8 cellular contexts compared by ENCODE assay signal in the genomic region with DNA sequence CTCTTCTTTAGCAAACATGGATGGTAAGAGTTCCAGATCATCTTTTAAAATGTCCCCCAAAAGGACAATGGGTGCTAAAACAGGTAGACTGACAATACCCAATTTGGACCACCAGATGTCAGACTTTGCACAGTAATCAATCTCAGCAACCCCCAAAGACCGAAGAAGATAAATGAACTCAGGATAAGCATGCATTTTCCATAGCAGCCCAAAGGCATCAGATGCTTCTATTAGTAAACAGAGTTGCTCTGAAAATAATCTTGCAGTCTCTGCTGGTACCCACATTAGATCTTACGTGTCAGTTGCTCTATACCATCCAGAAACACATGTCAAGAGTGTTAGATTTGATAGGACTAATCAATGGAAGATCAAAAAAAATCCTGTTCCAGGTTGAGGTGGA. TPM values are rescaled to one million over a fixed set of nuclear protein-coding genes. Genes with fewer than 3 reads are reported as not detected.
A peak's percentile ranks its signal among the peaks of the same experiment; 100 is the strongest.
DNase-seq lines count a peak whose midpoint lies in the region; ATAC-seq and TF ChIP-seq lines count a peak whose summit lies in the region.

No MANE protein-coding gene starts in this region.

- H3K4me2 ChIP-seq in Karpas-422 (ENCODE audit: low read depth, low read length, poor library complexity, severe bottlenecking), result no peak overlapping the region

- no peaks in the 10 kb centered on the region for H3K9me2 ChIP-seq in Karpas-422 (replicated peaks; ENCODE audit: insufficient read depth, low read length)

- no peaks in the 10 kb centered on the region for H3K27me3 Mint-ChIP-seq in central memory CD8-positive, alpha-beta T cell

- no peak overlapping the region for H2AFZ ChIP-seq in Karpas-422 (ENCODE audit: low read length)

- H3K36me3 Mint-ChIP-seq in central memory CD8-positive, alpha-beta T cell (ENCODE audit: insufficient read depth), result no peaks in the 10 kb centered on the region

- H3K79me2 ChIP-seq in Karpas-422 (ENCODE audit: low read length), result no peaks in the 10 kb centered on the region

- H3K4me3 ChIP-seq in Karpas-422 (ENCODE audit: low read length) (no peak overlapping the region), RWPE2 (ENCODE audit: severe bottlenecking) (no peak overlapping the region)

- H3K9me3 Mint-ChIP-seq in central memory CD8-positive, alpha-beta T cell, result no peaks in the 10 kb centered on the region

- no peak overlapping the region for H3K9ac ChIP-seq in Karpas-422 (ENCODE audit: low read length)

- no peak overlapping the region for H3K27ac Mint-ChIP-seq in central memory CD8-positive, alpha-beta T cell (ENCODE audit: low read depth)

- H3K27me3 ChIP-seq in Karpas-422 (ENCODE audit: low read length) (no peaks in the 10 kb centered on the region), RWPE2 (ENCODE audit: insufficient read depth, poor library complexity, severe bottlenecking) (no peaks in the 10 kb centered on the region)

- peak; percentile 75 for TF ChIP-seq CTCF in RWPE2 (IDR thresholded peaks at IDR 0.05; ENCODE audit: poor library complexity, severe bottlenecking)

- peaks cover 4% of the 10 kb centered on the region for H3K4me1 Mint-ChIP-seq in central memory CD8-positive, alpha-beta T cell

- H3K9me3 ChIP-seq in Karpas-422 (ENCODE audit: low read length), result no peaks in the 10 kb centered on the region
- no peaks in the 10 kb centered on the region for H3K9me3 ChIP-seq in RWPE2 (ENCODE audit: severe bottlenecking)

- DNase-seq in ELF-1 (ENCODE audit: low read depth, low spot score) (peak; percentile 61), Karpas-422 (peak; percentile 82), RWPE2 (ENCODE audit: low spot score) (no peak), left kidney (ENCODE audit: low read depth, low spot score) (peak; percentile 77), superior temporal gyrus (ENCODE audit: extremely low spot score) (peak; percentile 91)
- peak in 1 of 2 donors; percentile 46 for DNase-seq in central memory CD8-positive, alpha-beta T cell (ENCODE audit: low spot score in 2 of 2)

- no peak overlapping the region for H3K4me3 Mint-ChIP-seq in central memory CD8-positive, alpha-beta T cell

- no peaks in the 10 kb centered on the region for H4K20me1 ChIP-seq in Karpas-422 (ENCODE audit: insufficient read depth, low read depth, low read length)

- H3K36me3 ChIP-seq in Karpas-422 (ENCODE audit: insufficient read depth, low read length) (no peaks in the 10 kb centered on the region), RWPE2 (ENCODE audit: low read depth) (no peaks in the 10 kb centered on the region)

- H3K27ac ChIP-seq in Karpas-422 (ENCODE audit: low read length) (no peak overlapping the region), RWPE2 (ENCODE audit: poor library complexity, severe bottlenecking) (no peak overlapping the region)

- peaks cover 10% of the 10 kb centered on the region for H3K4me1 ChIP-seq in Karpas-422 (ENCODE audit: low read length)
- peaks cover 5% of the 10 kb centered on the region for H3K4me1 ChIP-seq in RWPE2 (ENCODE audit: insufficient read depth, poor library complexity, severe bottlenecking)

- ATAC-seq in GM21381 (IDR thresholded peaks at IDR 0.05; ENCODE audit: unreplicated experiment) (peak; percentile 67), RWPE2 (ENCODE audit: low read depth) (peak; percentile 50; the same call in 2 of the 3 replicates), HG02970 (IDR thresholded peaks at IDR 0.05; ENCODE audit: low FRiP score, unreplicated experiment) (no peak)
- ATAC-seq in central memory CD8-positive, alpha-beta T cell (replicated peaks; ENCODE audit: extremely low read depth, poor library complexity, severe bottlenecking), result peak; percentile 67

RNA-seq across cellular contexts. Expression of gene MYH15, which starts 20.6 kb away (rescaled TPM):
- total RNA-seq in Karpas-422 (2014; rRNA removed; shearing (Covaris generic); ENCODE audit: low replicate concordance), result 0.18 TPM in 1 of 2 replicates, not detected in the other
